1 cellular context compared by ENCODE assay signal in the genomic region with DNA sequence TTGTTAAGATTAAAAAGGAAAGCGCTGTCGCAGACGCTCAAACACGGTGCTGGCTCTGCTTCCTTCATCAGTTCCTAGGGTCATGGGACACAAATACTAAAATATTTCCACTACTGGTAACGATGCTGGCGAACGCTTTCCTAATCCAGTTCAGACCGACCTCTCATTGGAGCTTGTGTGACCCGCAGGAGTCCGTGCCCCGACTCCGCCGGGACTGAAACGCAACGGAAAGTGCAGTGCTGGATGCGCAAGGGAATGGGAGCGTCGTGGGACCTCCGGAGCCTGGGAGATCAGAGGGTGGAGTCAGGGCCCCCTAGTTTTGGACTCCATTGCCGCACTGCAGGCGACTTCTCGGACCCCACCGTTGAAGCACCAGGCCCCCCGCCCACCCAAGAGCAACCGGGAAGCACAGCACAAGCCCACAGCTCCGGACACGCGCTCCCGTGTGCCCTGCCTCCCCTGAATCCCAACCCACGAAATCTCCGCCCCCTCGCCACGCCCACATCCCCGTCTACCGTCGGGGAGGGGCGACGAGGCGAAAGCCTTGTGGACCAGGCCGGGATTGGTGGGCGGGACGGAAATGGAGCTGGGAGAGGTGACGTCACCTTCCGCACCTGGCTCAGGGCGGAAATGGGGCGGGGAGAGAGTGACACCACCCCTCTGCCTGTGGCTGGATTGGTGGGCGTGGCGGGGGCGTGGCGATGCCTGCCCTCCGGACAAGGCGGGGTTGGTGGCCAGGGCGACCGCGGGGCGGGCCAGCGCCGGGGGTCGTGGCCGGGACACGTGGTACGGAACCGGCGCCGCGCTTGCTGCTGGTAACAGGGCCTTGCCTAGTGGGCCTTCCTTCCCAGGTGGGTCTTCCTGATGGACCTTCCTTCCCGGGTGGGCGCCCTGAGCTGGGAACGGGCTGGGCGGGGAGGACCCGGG.
TF ChIP-seq lines count a peak whose summit lies in the region.

A gene (plus strand): TSS at position 783 of the 927 bp plus-strand sequence. CDS start 3,611 bp downstream, outside the sequence.

TF ChIP-seq in HepG2, 621 proteins besides CTCF, POLR2A, EP300 and RAD21 (continued from another document and continues in another):
- TF ChIP-seq, protein P1, sequence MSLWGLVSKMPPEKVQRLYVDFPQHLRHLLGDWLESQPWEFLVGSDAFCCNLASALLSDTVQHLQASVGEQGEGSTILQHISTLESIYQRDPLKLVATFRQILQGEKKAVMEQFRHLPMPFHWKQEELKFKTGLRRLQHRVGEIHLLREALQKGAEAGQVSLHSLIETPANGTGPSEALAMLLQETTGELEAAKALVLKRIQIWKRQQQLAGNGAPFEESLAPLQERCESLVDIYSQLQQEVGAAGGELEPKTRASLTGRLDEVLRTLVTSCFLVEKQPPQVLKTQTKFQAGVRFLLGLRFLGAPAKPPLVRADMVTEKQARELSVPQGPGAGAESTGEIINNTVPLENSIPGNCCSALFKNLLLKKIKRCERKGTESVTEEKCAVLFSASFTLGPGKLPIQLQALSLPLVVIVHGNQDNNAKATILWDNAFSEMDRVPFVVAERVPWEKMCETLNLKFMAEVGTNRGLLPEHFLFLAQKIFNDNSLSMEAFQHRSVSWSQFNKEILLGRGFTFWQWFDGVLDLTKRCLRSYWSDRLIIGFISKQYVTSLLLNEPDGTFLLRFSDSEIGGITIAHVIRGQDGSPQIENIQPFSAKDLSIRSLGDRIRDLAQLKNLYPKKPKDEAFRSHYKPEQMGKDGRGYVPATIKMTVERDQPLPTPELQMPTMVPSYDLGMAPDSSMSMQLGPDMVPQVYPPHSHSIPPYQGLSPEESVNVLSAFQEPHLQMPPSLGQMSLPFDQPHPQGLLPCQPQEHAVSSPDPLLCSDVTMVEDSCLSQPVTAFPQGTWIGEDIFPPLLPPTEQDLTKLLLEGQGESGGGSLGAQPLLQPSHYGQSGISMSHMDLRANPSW (CRISPR knock-in tag; IDR thresholded peaks at IDR 0.05; ENCODE audit: borderline replicate concordance) = no peak
- TF ChIP-seq JARID2 (CRISPR knock-in tag; IDR thresholded peaks at IDR 0.05; ENCODE audit: insufficient replicate concordance) (peak; percentile 26), MAZ (IDR thresholded peaks at IDR 0.05; ENCODE audit: borderline replicate concordance, low read depth, low read length) (peak; percentile 64), MAZ (CRISPR knock-in tag; IDR thresholded peaks at IDR 0.05; ENCODE audit: low read depth) (peak; percentile 97), ATF1 (CRISPR knock-in tag; IDR thresholded peaks at IDR 0.05) (peak; percentile 83), AGO2 (optimal IDR thresholded peaks at IDR 0.05; ENCODE audit: low read depth, low read length) (no peak), ZNF713 (CRISPR knock-in tag; IDR thresholded peaks at IDR 0.05) (peak; percentile 19; the same call in 1 of the 2 replicates), SPEN (CRISPR knock-in tag; IDR thresholded peaks at IDR 0.05; ENCODE audit: low read depth) (peak; percentile 76; the same call in 1 of the 2 replicates), ZFAT (CRISPR knock-in tag; conservative IDR thresholded peaks at IDR 0.05) (no peak), ZNF30 (CRISPR knock-in tag; IDR thresholded peaks at IDR 0.05) (no peak), KAT2B (IDR thresholded peaks at IDR 0.05; ENCODE audit: borderline replicate concordance, low read depth, low read length) (no peak), ZNF382 (CRISPR knock-in tag; IDR thresholded peaks at IDR 0.05; ENCODE audit: borderline replicate concordance) (no peak), IKZF4 (CRISPR knock-in tag; IDR thresholded peaks at IDR 0.05; ENCODE audit: borderline replicate concordance, low read depth, not compliant biosample characterization) (no peak), ZNF232 (CRISPR knock-in tag; IDR thresholded peaks at IDR 0.05; ENCODE audit: borderline replicate concordance) (peak; percentile 38; the same call in 1 of the 2 replicates)
- TF ChIP-seq, protein P2, sequence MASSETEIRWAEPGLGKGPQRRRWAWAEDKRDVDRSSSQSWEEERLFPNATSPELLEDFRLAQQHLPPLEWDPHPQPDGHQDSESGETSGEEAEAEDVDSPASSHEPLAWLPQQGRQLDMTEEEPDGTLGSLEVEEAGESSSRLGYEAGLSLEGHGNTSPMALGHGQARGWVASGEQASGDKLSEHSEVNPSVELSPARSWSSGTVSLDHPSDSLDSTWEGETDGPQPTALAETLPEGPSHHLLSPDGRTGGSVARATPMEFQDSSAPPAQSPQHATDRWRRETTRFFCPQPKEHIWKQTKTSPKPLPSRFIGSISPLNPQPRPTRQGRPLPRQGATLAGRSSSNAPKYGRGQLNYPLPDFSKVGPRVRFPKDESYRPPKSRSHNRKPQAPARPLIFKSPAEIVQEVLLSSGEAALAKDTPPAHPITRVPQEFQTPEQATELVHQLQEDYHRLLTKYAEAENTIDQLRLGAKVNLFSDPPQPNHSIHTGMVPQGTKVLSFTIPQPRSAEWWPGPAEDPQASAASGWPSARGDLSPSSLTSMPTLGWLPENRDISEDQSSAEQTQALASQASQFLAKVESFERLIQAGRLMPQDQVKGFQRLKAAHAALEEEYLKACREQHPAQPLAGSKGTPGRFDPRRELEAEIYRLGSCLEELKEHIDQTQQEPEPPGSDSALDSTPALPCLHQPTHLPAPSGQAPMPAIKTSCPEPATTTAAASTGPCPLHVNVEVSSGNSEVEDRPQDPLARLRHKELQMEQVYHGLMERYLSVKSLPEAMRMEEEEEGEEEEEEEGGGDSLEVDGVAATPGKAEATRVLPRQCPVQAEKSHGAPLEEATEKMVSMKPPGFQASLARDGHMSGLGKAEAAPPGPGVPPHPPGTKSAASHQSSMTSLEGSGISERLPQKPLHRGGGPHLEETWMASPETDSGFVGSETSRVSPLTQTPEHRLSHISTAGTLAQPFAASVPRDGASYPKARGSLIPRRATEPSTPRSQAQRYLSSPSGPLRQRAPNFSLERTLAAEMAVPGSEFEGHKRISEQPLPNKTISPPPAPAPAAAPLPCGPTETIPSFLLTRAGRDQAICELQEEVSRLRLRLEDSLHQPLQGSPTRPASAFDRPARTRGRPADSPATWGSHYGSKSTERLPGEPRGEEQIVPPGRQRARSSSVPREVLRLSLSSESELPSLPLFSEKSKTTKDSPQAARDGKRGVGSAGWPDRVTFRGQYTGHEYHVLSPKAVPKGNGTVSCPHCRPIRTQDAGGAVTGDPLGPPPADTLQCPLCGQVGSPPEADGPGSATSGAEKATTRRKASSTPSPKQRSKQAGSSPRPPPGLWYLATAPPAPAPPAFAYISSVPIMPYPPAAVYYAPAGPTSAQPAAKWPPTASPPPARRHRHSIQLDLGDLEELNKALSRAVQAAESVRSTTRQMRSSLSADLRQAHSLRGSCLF (CRISPR knock-in tag; IDR thresholded peaks at IDR 0.05; ENCODE audit: borderline replicate concordance) = no peak
- TF ChIP-seq, protein P3, sequence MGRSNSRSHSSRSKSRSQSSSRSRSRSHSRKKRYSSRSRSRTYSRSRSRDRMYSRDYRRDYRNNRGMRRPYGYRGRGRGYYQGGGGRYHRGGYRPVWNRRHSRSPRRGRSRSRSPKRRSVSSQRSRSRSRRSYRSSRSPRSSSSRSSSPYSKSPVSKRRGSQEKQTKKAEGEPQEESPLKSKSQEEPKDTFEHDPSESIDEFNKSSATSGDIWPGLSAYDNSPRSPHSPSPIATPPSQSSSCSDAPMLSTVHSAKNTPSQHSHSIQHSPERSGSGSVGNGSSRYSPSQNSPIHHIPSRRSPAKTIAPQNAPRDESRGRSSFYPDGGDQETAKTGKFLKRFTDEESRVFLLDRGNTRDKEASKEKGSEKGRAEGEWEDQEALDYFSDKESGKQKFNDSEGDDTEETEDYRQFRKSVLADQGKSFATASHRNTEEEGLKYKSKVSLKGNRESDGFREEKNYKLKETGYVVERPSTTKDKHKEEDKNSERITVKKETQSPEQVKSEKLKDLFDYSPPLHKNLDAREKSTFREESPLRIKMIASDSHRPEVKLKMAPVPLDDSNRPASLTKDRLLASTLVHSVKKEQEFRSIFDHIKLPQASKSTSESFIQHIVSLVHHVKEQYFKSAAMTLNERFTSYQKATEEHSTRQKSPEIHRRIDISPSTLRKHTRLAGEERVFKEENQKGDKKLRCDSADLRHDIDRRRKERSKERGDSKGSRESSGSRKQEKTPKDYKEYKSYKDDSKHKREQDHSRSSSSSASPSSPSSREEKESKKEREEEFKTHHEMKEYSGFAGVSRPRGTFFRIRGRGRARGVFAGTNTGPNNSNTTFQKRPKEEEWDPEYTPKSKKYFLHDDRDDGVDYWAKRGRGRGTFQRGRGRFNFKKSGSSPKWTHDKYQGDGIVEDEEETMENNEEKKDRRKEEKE (IDR thresholded peaks at IDR 0.05) = no peak
- TF ChIP-seq, protein P4, sequence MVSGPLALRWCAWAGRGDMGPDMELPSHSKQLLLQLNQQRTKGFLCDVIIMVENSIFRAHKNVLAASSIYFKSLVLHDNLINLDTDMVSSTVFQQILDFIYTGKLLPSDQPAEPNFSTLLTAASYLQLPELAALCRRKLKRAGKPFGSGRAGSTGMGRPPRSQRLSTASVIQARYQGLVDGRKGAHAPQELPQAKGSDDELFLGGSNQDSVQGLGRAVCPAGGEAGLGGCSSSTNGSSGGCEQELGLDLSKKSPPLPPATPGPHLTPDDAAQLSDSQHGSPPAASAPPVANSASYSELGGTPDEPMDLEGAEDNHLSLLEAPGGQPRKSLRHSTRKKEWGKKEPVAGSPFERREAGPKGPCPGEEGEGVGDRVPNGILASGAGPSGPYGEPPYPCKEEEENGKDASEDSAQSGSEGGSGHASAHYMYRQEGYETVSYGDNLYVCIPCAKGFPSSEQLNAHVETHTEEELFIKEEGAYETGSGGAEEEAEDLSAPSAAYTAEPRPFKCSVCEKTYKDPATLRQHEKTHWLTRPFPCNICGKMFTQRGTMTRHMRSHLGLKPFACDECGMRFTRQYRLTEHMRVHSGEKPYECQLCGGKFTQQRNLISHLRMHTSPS (CRISPR knock-in tag; IDR thresholded peaks at IDR 0.05; ENCODE audit: low read depth) = no peak
- TF ChIP-seq, protein P5, sequence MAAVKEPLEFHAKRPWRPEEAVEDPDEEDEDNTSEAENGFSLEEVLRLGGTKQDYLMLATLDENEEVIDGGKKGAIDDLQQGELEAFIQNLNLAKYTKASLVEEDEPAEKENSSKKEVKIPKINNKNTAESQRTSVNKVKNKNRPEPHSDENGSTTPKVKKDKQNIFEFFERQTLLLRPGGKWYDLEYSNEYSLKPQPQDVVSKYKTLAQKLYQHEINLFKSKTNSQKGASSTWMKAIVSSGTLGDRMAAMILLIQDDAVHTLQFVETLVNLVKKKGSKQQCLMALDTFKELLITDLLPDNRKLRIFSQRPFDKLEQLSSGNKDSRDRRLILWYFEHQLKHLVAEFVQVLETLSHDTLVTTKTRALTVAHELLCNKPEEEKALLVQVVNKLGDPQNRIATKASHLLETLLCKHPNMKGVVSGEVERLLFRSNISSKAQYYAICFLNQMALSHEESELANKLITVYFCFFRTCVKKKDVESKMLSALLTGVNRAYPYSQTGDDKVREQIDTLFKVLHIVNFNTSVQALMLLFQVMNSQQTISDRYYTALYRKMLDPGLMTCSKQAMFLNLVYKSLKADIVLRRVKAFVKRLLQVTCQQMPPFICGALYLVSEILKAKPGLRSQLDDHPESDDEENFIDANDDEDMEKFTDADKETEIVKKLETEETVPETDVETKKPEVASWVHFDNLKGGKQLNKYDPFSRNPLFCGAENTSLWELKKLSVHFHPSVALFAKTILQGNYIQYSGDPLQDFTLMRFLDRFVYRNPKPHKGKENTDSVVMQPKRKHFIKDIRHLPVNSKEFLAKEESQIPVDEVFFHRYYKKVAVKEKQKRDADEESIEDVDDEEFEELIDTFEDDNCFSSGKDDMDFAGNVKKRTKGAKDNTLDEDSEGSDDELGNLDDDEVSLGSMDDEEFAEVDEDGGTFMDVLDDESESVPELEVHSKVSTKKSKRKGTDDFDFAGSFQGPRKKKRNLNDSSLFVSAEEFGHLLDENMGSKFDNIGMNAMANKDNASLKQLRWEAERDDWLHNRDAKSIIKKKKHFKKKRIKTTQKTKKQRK (IDR thresholded peaks at IDR 0.05; ENCODE audit: low read length) = no peak
- TF ChIP-seq, protein P6, sequence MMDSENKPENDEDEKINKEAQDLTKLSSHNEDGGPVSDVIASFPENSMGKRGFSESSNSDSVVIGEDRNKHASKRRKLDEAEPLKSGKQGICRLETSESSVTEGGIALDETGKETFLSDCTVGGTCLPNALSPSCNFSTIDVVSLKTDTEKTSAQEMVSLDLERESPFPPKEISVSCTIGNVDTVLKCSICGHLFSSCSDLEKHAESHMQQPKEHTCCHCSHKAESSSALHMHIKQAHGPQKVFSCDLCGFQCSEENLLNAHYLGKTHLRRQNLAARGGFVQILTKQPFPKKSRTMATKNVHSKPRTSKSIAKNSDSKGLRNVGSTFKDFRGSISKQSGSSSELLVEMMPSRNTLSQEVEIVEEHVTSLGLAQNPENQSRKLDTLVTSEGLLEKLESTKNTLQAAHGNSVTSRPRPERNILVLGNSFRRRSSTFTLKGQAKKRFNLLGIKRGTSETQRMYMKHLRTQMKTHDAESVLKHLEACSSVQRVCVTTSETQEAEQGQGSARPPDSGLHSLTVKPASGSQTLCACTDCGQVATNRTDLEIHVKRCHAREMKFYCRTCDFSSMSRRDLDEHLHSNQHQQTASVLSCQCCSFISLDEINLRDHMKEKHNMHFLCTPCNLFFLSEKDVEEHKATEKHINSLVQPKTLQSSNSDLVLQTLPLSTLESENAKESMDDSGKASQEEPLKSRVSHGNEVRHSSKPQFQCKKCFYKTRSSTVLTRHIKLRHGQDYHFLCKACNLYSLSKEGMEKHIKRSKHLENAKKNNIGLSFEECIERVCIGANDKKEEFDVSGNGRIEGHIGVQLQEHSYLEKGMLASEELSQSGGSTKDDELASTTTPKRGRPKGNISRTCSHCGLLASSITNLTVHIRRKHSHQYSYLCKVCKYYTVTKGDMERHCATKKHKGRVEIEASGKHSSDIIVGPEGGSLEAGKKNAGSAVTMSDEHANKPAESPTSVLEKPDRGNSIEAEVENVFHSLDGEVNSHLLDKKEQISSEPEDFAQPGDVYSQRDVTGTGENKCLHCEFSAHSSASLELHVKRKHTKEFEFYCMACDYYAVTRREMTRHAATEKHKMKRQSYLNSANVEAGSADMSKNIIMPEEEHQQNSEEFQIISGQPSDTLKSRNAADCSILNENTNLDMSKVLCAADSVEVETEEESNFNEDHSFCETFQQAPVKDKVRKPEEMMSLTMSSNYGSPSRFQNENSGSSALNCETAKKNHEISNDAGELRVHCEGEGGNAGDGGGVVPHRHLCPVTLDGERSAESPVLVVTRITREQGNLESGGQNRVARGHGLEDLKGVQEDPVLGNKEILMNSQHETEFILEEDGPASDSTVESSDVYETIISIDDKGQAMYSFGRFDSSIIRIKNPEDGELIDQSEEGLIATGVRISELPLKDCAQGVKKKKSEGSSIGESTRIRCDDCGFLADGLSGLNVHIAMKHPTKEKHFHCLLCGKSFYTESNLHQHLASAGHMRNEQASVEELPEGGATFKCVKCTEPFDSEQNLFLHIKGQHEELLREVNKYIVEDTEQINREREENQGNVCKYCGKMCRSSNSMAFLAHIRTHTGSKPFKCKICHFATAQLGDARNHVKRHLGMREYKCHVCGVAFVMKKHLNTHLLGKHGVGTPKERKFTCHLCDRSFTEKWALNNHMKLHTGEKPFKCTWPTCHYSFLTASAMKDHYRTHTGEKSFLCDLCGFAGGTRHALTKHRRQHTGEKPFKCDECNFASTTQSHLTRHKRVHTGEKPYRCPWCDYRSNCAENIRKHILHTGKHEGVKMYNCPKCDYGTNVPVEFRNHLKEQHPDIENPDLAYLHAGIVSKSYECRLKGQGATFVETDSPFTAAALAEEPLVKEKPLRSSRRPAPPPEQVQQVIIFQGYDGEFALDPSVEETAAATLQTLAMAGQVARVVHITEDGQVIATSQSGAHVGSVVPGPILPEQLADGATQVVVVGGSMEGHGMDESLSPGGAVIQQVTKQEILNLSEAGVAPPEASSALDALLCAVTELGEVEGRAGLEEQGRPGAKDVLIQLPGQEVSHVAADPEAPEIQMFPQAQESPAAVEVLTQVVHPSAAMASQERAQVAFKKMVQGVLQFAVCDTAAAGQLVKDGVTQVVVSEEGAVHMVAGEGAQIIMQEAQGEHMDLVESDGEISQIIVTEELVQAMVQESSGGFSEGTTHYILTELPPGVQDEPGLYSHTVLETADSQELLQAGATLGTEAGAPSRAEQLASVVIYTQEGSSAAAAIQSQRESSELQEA (CRISPR knock-in tag; IDR thresholded peaks at IDR 0.05; ENCODE audit: not compliant biosample characterization) = no peak
